ENCODE assay signal across 13 cellular contexts in the genomic region with DNA sequence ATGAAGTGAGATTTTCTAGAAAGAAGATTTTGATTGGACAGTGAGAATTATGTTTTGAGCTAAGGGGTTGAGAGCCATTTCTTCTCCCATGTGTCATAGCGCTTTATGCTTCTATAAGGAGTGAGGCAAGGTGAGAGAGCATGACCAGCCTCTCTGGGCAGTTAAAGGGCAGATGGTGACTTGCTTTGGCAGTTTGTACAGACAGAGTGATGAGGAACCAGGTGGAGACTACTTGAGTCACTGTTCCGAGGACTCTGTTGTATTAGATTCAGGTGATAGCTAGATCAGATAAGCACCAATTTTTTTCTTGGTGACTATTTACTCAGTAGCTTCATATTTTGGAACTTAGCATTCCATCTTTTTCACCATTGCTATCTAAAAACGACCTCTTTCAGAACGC. TPM values are rescaled to one million over a fixed set of nuclear protein-coding genes. Genes with fewer than 3 reads are reported as not detected.
DNase-seq lines count a peak whose midpoint lies in the region; ATAC-seq and TF ChIP-seq lines count a peak whose summit lies in the region.
"Had no signal": no experiment of that assay in that cellular context is flagged by ENCODE, and none has a peak within 500 bp of the region (broad histone marks: within the 10 kb centered on the region; RNA-seq: fewer than 3 reads in every experiment).

No MANE protein-coding gene starts in this region.

- no peaks in the 10 kb centered on the region for H3K9me3 ChIP-seq in RWPE2 (ENCODE audit: severe bottlenecking)
- no peaks in the 10 kb centered on the region for H3K9me3 ChIP-seq in trophoblast cell (ENCODE audit: insufficient read depth, low read depth, low read length)
- no peaks in the 10 kb centered on the region for H3K9me3 ChIP-seq in uterus

- H3K9me3 Mint-ChIP-seq in activated naive CD8-positive, alpha-beta T cell treated with anti-CD3 and anti-CD28 coated beads for 36 hours, result no peaks in the 10 kb centered on the region
- H3K9me3 Mint-ChIP-seq: memory B cell had no signal

- H3K79me1 ChIP-seq in trophoblast cell (ENCODE audit: low read length), result peaks cover 22% of the 10 kb centered on the region

- H3K14ac ChIP-seq in trophoblast cell (ENCODE audit: low read length), result no peak overlapping the region

- peaks cover 57% of the 10 kb centered on the region for H3K27me3 Mint-ChIP-seq in activated naive CD8-positive, alpha-beta T cell treated with anti-CD3 and anti-CD28 coated beads for 36 hours

- no peak overlapping the region for H3K9ac ChIP-seq in trophoblast cell (ENCODE audit: low read length)

- H4K12ac ChIP-seq in trophoblast cell (ENCODE audit: low read depth, low read length), result no peak overlapping the region

- no peak overlapping the region for H3K4me2 ChIP-seq in trophoblast cell (ENCODE audit: low read length)

- peak overlapping the region; percentile 84 for H3K4ac ChIP-seq in trophoblast cell (ENCODE audit: low read depth, low read length)

- no peak overlapping the region for H3K23ac ChIP-seq in trophoblast cell (ENCODE audit: low read length)

- H4K91ac ChIP-seq in trophoblast cell (ENCODE audit: low read depth, low read length), result no peak overlapping the region

- DNase-seq in AG10803 (ENCODE audit: low read depth) (no peak), RWPE2 (ENCODE audit: low spot score) (no peak), epithelial cell of prostate (ENCODE audit: low read depth, low spot score) (no peak), trophoblast cell (peak; percentile 84 to 90), uterus (no peak)
- no peak for DNase-seq in activated naive CD8-positive, alpha-beta T cell treated with anti-CD3 and anti-CD28 coated beads for 36 hours
- DNase-seq: cortex of kidney, NCI-H187, T-helper 1 cell had no signal

- no peak overlapping the region for H3K4me3 Mint-ChIP-seq in activated naive CD8-positive, alpha-beta T cell treated with anti-CD3 and anti-CD28 coated beads for 36 hours
- H3K4me3 Mint-ChIP-seq: B cell, memory B cell had no signal

- peaks cover 62% of the 10 kb centered on the region for H3K4me1 ChIP-seq in RWPE2 (ENCODE audit: insufficient read depth, poor library complexity, severe bottlenecking)
- peaks cover 0 to 7% of the 10 kb centered on the region in 2 experiments for H3K4me1 ChIP-seq in trophoblast cell (ENCODE audit: control insufficient read depth in 1 of 2, insufficient read depth in 2 of 2, low read length in 2 of 2)
- H3K4me1 ChIP-seq in uterus, result peaks cover 0 to 10% of the 10 kb centered on the region in 2 donors

- H3K36me3 Mint-ChIP-seq in activated naive CD8-positive, alpha-beta T cell treated with anti-CD3 and anti-CD28 coated beads for 36 hours, result no peaks in the 10 kb centered on the region
- H3K36me3 Mint-ChIP-seq: memory B cell had no signal

- H3K18ac ChIP-seq in trophoblast cell (ENCODE audit: low read length), result no peak overlapping the region

- H3K4me1 Mint-ChIP-seq in activated naive CD8-positive, alpha-beta T cell treated with anti-CD3 and anti-CD28 coated beads for 36 hours, result peaks cover 24% of the 10 kb centered on the region

- H3K4me3 ChIP-seq in AG10803 (ENCODE audit: low read length) (peak overlapping the region; percentile 93), RWPE2 (ENCODE audit: severe bottlenecking) (no peak overlapping the region), trophoblast cell (ENCODE audit: low read depth, low read length) (no peak overlapping the region), uterus (no peak overlapping the region)

- no peak overlapping the region for H2BK5ac ChIP-seq in trophoblast cell (ENCODE audit: low read depth, low read length, poor library complexity)

- intact Hi-C loops in uterus (cut with DNase I; ENCODE audit: low total_unique reads), result no loop called here

- H3K27me3 ChIP-seq in RWPE2 (ENCODE audit: insufficient read depth, poor library complexity, severe bottlenecking), result no peaks in the 10 kb centered on the region
- no peaks in the 10 kb centered on the region for H3K27me3 ChIP-seq in trophoblast cell (ENCODE audit: insufficient read depth, low read length)
- no peaks in the 10 kb centered on the region for H3K27me3 ChIP-seq in uterus

- H2AK5ac ChIP-seq in trophoblast cell (ENCODE audit: low read length), result no peak overlapping the region

- H2BK120ac ChIP-seq in trophoblast cell (ENCODE audit: insufficient read depth, low read length, poor library complexity), result no peak overlapping the region

- WGBS in trophoblast cell (ENCODE audit: extremely low coverage, insufficient coverage, insufficient read length), result no CpG with 5 or more reads among the region's 4 CpGs

- peaks cover 38% of the 10 kb centered on the region for H3K79me2 ChIP-seq in trophoblast cell (ENCODE audit: control insufficient read depth, insufficient read depth, low read length, poor library complexity)

- H3K27ac Mint-ChIP-seq in activated naive CD8-positive, alpha-beta T cell treated with anti-CD3 and anti-CD28 coated beads for 36 hours, result no peak overlapping the region
- H3K27ac Mint-ChIP-seq: B cell, memory B cell had no signal

- H2AFZ ChIP-seq in trophoblast cell (ENCODE audit: insufficient read depth, low read length, poor library complexity), result no peak overlapping the region

- H2BK12ac ChIP-seq in trophoblast cell (ENCODE audit: low read length), result no peak overlapping the region

- H3K36me3 ChIP-seq in RWPE2 (ENCODE audit: low read depth) (peaks cover 24% of the 10 kb centered on the region), trophoblast cell (ENCODE audit: control insufficient read depth in 1 of 2, insufficient read depth in 2 of 2, low read length in 2 of 2) (no peaks in the 10 kb centered on the region), uterus (no peaks in the 10 kb centered on the region)

- no peak overlapping the region for H4K8ac ChIP-seq in trophoblast cell (ENCODE audit: low read depth, low read length)

- TF ChIP-seq POLR2A in uterus (IDR thresholded peaks at IDR 0.05), result no peak

- ATAC-seq in RWPE2 (ENCODE audit: low read depth) (peak; percentile 16; the same call in 2 of the 3 replicates), GM19463 (IDR thresholded peaks at IDR 0.05; ENCODE audit: unreplicated experiment) (no peak), GM21737 (IDR thresholded peaks at IDR 0.05; ENCODE audit: unreplicated experiment) (no peak)

- TF ChIP-seq CTCF in AG10803 (conservative IDR thresholded peaks at IDR 0.05; ENCODE audit: low read length) (no peak), RWPE2 (IDR thresholded peaks at IDR 0.05; ENCODE audit: poor library complexity, severe bottlenecking) (no peak), uterus (IDR thresholded peaks at IDR 0.05) (no peak)

- H3K27ac ChIP-seq in RWPE2 (ENCODE audit: poor library complexity, severe bottlenecking) (peak overlapping the region; percentile 98), epithelial cell of prostate (peak overlapping the region; percentile 88), trophoblast cell (ENCODE audit: low read depth, low read length) (no peak overlapping the region), uterus (no peak overlapping the region)

RNA-seq across cellular contexts. Expression of a gene that starts 4.5 kb away (rescaled TPM):
- 49.0 and 54.7 TPM in 2 replicates for polyA plus RNA-seq in trophoblast cell (2013)
- total RNA-seq in activated naive CD8-positive, alpha-beta T cell treated with anti-CD3 and anti-CD28 coated beads for 36 hours, result 10 to 100 TPM; 11.8 to 12.6 TPM
- total RNA-seq in uterus, result 100 to 1,000 TPM in 1 of 4 donors, 10 to 100 TPM in 3; 51.2 to 168 (median 66.6) TPM

Comparison
In these comparisons a context has a peak if more than half of its experiments do, and no peak if none do; other contexts are left out.
1. DNase-seq: peak in trophoblast cell (2 of 2); none in AG10803 (single experiment), RWPE2 (single experiment), epithelial cell of prostate (single experiment), activated naive CD8-positive, alpha-beta T cell treated with anti-CD3 and anti-CD28 coated beads for 36 hours (single experiment) and uterus (0 of 2).
2. H3K27ac ChIP-seq: peak in RWPE2 (single experiment) and epithelial cell of prostate (single experiment); none in trophoblast cell (single experiment) and uterus (0 of 2).